Comparison of ENCODE assay signal across 25 cellular contexts in the genomic region with DNA sequence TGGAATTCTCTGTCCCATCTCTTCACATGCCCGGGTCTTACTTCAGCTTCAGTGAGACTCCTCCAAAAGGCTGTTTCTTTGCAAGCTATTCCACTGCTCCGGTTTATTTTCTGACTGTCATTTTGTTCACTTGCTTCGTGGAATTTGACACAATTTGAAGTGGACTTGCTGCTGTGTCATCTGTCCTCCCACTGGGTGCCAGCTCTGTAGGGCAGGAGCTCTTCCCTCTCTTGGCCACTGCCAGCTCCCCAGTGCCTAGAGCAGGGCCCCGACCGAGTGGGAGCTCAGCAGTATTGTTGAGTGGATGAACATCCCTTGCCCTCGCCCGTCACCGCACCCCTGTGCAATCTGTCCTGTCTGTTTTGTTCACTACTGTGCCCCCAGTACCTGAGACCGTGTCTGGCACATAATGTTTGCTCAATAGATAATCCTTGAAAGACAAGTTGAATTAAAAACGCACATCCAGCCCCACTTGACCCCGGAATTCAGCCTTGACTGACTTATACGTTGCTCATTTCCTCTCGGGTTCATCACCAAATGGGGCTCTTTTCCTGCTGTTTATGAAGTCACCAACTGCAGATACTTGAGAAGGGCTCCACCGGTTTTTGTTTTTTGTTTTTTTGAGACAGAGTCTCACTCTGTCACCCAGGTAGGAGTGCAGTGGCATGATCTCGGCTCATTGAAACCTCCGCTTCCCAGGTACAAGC.
DNase-seq lines count a peak whose midpoint lies in the region; ATAC-seq and TF ChIP-seq lines count a peak whose summit lies in the region.
"Had no signal": no experiment of that assay in that cellular context is flagged by ENCODE, and none has a peak within 500 bp of the region (broad histone marks: within the 10 kb centered on the region; RNA-seq: fewer than 3 reads in every experiment).

No MANE protein-coding gene starts in this region.

- H3K27ac ChIP-seq in ACC112 (ENCODE audit: low read depth, low read length) (no peak overlapping the region), foreskin keratinocyte (peak overlapping the region; percentile 44), OCI-LY7 (ENCODE audit: low read depth, low read length, poor library complexity, severe bottlenecking) (no peak overlapping the region)
- H3K27ac ChIP-seq: A549, BLaER1, upper lobe of left lung had no signal

- H3K27me3 Mint-ChIP-seq in activated CD8-positive, alpha-beta T cell treated with anti-CD3 and anti-CD28 coated beads, Interleukin-2, amount 10 ng/mL, durations not matched to agents 7 days and 5 days (ENCODE audit: low read depth), result no peaks in the 10 kb centered on the region

- peaks cover 3% of the 10 kb centered on the region; the same call in 1 of the 2 replicates for H3K27me3 ChIP-seq in ACC112 (ENCODE audit: insufficient read depth, low read length)
- H3K27me3 ChIP-seq in foreskin keratinocyte, result peaks cover 8% of the 10 kb centered on the region
- H3K27me3 ChIP-seq: BLaER1, upper lobe of left lung had no signal

- no peaks in the 10 kb centered on the region for H3K36me3 Mint-ChIP-seq in activated CD8-positive, alpha-beta T cell treated with anti-CD3 and anti-CD28 coated beads, Interleukin-2, amount 10 ng/mL, durations not matched to agents 7 days and 5 days (ENCODE audit: low read depth)
- H3K36me3 Mint-ChIP-seq: activated naive CD4-positive, alpha-beta T cell treated with anti-CD3 and anti-CD28 coated beads, Interleukin-2, amount 10 ng/mL, durations not matched to agents 7 days and 5 days had no signal

- H3K4me3 Mint-ChIP-seq in activated CD8-positive, alpha-beta T cell treated with anti-CD3 and anti-CD28 coated beads, Interleukin-2, amount 10 ng/mL, durations not matched to agents 7 days and 5 days, result no peak overlapping the region
- H3K4me3 Mint-ChIP-seq: activated naive CD4-positive, alpha-beta T cell treated with anti-CD3 and anti-CD28 coated beads, Interleukin-2, amount 10 ng/mL, durations not matched to agents 7 days and 5 days; activated T-cell treated with anti-CD3 and anti-CD28 coated beads, Interleukin-2, amount 50 U/mL, for 72 hours had no signal

- in situ Hi-C loops in astrocyte of the spinal cord (cut with HindIII; ENCODE audit: low sequenced_read_pairs), result no loop called here

- peak overlapping the region; percentile 6 for H2AFZ ChIP-seq in ACC112 (ENCODE audit: low read length, unreplicated experiment)
- H2AFZ ChIP-seq in OCI-LY7 (ENCODE audit: low read length), result no peak overlapping the region

- BruUV-seq in OCI-LY7 (replicated peaks; lab: Mats Ljungman, UMichigan), result no TSS peak

- POLR2A ChIA-PET in OCI-LY7 (lab: Charles Lee), result interaction anchor here (0.7 kb wide), 1 partner anchor 136 kb away, joined by 4 read pairs; no protein-coding TSS in a partner anchor
- POLR2A ChIA-PET in activated CD8-positive, alpha-beta T cell treated with anti-CD3 and anti-CD28 coated beads, Interleukin-2, amount 10 ng/mL, durations not matched to agents 7 days and 5 days (lab: Charles Lee), result no interaction called here

- H3K9me3 ChIP-seq in OCI-LY7 (ENCODE audit: low read length), result no peaks in the 10 kb centered on the region
- H3K9me3 ChIP-seq: Caco-2, upper lobe of left lung had no signal

- no peaks in the 10 kb centered on the region for H3K9me3 Mint-ChIP-seq in activated CD8-positive, alpha-beta T cell treated with anti-CD3 and anti-CD28 coated beads, Interleukin-2, amount 10 ng/mL, durations not matched to agents 7 days and 5 days (ENCODE audit: insufficient read depth)
- H3K9me3 Mint-ChIP-seq: activated naive CD4-positive, alpha-beta T cell treated with anti-CD3 and anti-CD28 coated beads, Interleukin-2, amount 10 ng/mL, durations not matched to agents 7 days and 5 days; activated T-cell treated with anti-CD3 and anti-CD28 coated beads, Interleukin-2, amount 50 U/mL, for 72 hours had no signal

- no peaks in the 10 kb centered on the region for H3K4me1 Mint-ChIP-seq in activated CD8-positive, alpha-beta T cell treated with anti-CD3 and anti-CD28 coated beads, Interleukin-2, amount 10 ng/mL, durations not matched to agents 7 days and 5 days (ENCODE audit: low read depth)
- H3K4me1 Mint-ChIP-seq: activated naive CD4-positive, alpha-beta T cell treated with anti-CD3 and anti-CD28 coated beads, Interleukin-2, amount 10 ng/mL, durations not matched to agents 7 days and 5 days had no signal

- no peaks in the 10 kb centered on the region for H3K79me2 ChIP-seq in ACC112 (ENCODE audit: control insufficient read depth, insufficient read depth, low read length, unreplicated experiment)
- no peaks in the 10 kb centered on the region for H3K79me2 ChIP-seq in OCI-LY7 (ENCODE audit: insufficient read depth, low read depth, low read length)

- H3K36me3 ChIP-seq in ACC112 (ENCODE audit: insufficient read depth, low read length) (no peaks in the 10 kb centered on the region), OCI-LY7 (ENCODE audit: insufficient read depth, low read length) (no peaks in the 10 kb centered on the region)
- H3K36me3 ChIP-seq: BLaER1, upper lobe of left lung had no signal

- no peak overlapping the region for H3K27ac Mint-ChIP-seq in activated CD8-positive, alpha-beta T cell treated with anti-CD3 and anti-CD28 coated beads, Interleukin-2, amount 10 ng/mL, durations not matched to agents 7 days and 5 days
- H3K27ac Mint-ChIP-seq: activated naive CD4-positive, alpha-beta T cell treated with anti-CD3 and anti-CD28 coated beads, Interleukin-2, amount 10 ng/mL, durations not matched to agents 7 days and 5 days; activated T-cell treated with anti-CD3 and anti-CD28 coated beads, Interleukin-2, amount 50 U/mL, for 72 hours had no signal

- H3K4me3 ChIP-seq in ACC112 (ENCODE audit: low read depth, low read length) (no peak overlapping the region), astrocyte of the spinal cord (ENCODE audit: low read depth, low read length) (no peak overlapping the region), OCI-LY7 (ENCODE audit: low read depth, low read length, poor library complexity, severe bottlenecking) (no peak overlapping the region)
- H3K4me3 ChIP-seq: A549, BLaER1, upper lobe of left lung had no signal

- CTCF ChIA-PET in OCI-LY7 (lab: Charles Lee; ENCODE audit: unreplicated experiment), result no interaction called here
- CTCF ChIA-PET in activated CD8-positive, alpha-beta T cell treated with anti-CD3 and anti-CD28 coated beads, Interleukin-2, amount 10 ng/mL, durations not matched to agents 7 days and 5 days (lab: Charles Lee), result no interaction called here

- no peak overlapping the region for H3K4me2 ChIP-seq in OCI-LY7 (ENCODE audit: low read length)
- H3K4me2 ChIP-seq: A549, BLaER1 had no signal

- ATAC-seq in foreskin keratinocyte, result no peak
- ATAC-seq in HG02970 (IDR thresholded peaks at IDR 0.05; ENCODE audit: low FRiP score, unreplicated experiment), result no peak
- no peak for ATAC-seq in activated CD8-positive, alpha-beta T cell treated with anti-CD3 and anti-CD28 coated beads, Interleukin-2, amount 10 ng/mL, durations not matched to agents 7 days and 5 days
- ATAC-seq: A549; activated CD4-positive, CD25-positive, alpha-beta regulatory T cell treated with anti-CD3 and anti-CD28 coated beads, Interleukin-2, amount 50 U/mL, for 24 hours; activated T-cell treated with anti-CD3 and anti-CD28 coated beads, Interleukin-2, amount 50 U/mL, for 72 hours; esophagus mucosa; sciatic nerve had no signal

- no peak for TF ChIP-seq CTCF in astrocyte of the spinal cord (IDR thresholded peaks at IDR 0.05; ENCODE audit: low read depth, low read length)
- no peak for TF ChIP-seq CTCF in foreskin keratinocyte (conservative IDR thresholded peaks at IDR 0.05)
- TF ChIP-seq CTCF in OCI-LY7 (conservative IDR thresholded peaks at IDR 0.05; ENCODE audit: low read length), result no peak

- no peaks in the 10 kb centered on the region for H3K9me2 ChIP-seq in OCI-LY7 (ENCODE audit: insufficient read depth, low read length)

- DNase-seq in HS-5 (ENCODE audit: low read depth), result peak; percentile 100
- peak; percentile 13 for DNase-seq in astrocyte of the spinal cord (ENCODE audit: low read depth, low spot score)
- no peak for DNase-seq in foreskin keratinocyte
- DNase-seq in OCI-LY7 (ENCODE audit: low spot score), result no peak
- DNase-seq in HK-2 (ENCODE audit: unreplicated experiment), result no peak
- DNase-seq in activated CD8-positive, alpha-beta T cell treated with anti-CD3 and anti-CD28 coated beads, Interleukin-2, amount 10 ng/mL, durations not matched to agents 7 days and 5 days, result no peak
- DNase-seq: activated naive CD4-positive, alpha-beta T cell treated with anti-CD3 and anti-CD28 coated beads, Interleukin-2, amount 10 ng/mL, durations not matched to agents 7 days and 5 days; activated T-cell treated with anti-CD3 and anti-CD28 coated beads, Interleukin-2, amount 50 U/mL, for 72 hours; amygdala; Caco-2; DMS79 treated with DMSO at 0.1 percent for 48 hours; effector CD4-positive, alpha-beta T cell; kidney glomerular epithelial cell; NCI-H1694 treated with DMSO at 0.1 percent for 48 hours; NCI-H748 treated with DMSO at 0.1 percent for 48 hours; occipital lobe; SHP77 treated with DMSO at 0.1 percent for 48 hours had no signal

- no peaks in the 10 kb centered on the region for H4K20me1 ChIP-seq in OCI-LY7 (ENCODE audit: insufficient read depth, low read length)
- H4K20me1 ChIP-seq: BLaER1 had no signal

- intact Hi-C loops in OCI-LY7 (cut with micrococcal nuclease; ENCODE audit: unreplicated experiment), result no loop called here

- H3K4me1 ChIP-seq in ACC112 (ENCODE audit: control insufficient read depth, insufficient read depth, low read length, unreplicated experiment) (peaks cover 18% of the 10 kb centered on the region), foreskin keratinocyte (peaks cover 10% of the 10 kb centered on the region), OCI-LY7 (ENCODE audit: insufficient read depth, low read length, poor library complexity, severe bottlenecking) (no peaks in the 10 kb centered on the region)
- H3K4me1 ChIP-seq: A549, BLaER1, upper lobe of left lung had no signal

Comparison
In these comparisons a context has a peak if more than half of its experiments do, and no peak if none do; other contexts are left out.
1. DNase-seq: peak in HS-5 (single experiment) and astrocyte of the spinal cord (single experiment); none in foreskin keratinocyte (0 of 2), OCI-LY7 (single experiment), HK-2 (single experiment) and activated CD8-positive, alpha-beta T cell treated with anti-CD3 and anti-CD28 coated beads, Interleukin-2, amount 10 ng/mL, durations not matched to agents 7 days and 5 days (single experiment).